In the genomic region with DNA sequence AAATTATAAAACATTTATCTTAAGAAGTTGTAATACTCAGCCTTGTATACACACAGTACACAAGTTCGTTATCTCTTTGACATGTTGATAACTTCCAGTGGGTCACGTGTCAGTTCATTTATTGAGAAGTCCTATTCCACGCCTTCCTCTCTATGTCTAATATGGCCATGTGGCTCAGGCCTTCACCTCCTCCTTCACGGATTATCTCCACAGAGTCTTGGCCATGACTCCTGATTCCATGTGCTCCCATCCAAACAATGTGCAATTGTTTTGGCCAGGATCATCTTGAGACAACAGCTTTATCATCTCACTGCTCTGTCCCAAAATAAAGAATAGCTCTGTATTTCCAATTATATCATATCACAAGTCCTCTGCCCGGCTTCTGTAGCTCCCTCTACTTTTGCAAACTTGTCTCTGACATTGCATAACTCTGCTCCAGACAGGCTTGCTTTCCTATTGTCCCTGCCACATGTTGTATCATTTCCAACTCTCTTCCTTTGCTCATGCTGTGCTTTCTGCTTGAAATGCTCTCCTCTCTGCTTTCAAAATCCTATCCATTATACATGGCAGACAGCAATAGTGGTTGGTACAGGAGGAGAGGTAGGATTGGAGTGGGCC, we compare ENCODE assay signal across 20 cellular contexts.
"Had no signal": no experiment of that assay in that cellular context is flagged by ENCODE, and none has a peak within 500 bp of the region (broad histone marks: within the 10 kb centered on the region; RNA-seq: fewer than 3 reads in every experiment).

No MANE protein-coding gene starts in this region.

- H3K9me3 ChIP-seq: prostate gland had no signal

- H3K4me3 ChIP-seq: heart right ventricle, left lung, prostate gland, skin epidermis, stomach had no signal

- H3K27me3 ChIP-seq: left lung, stomach had no signal

- H3K36me3 ChIP-seq: heart right ventricle, left lung, prostate gland, stomach had no signal

- DNase-seq: activated CD4-positive, alpha-beta memory T cell treated with anti-CD3 and anti-CD28 coated beads, Interleukin-2, amount 10 ng/mL, durations not matched to agents 7 days and 5 days; activated CD4-positive, alpha-beta T cell treated with anti-CD3 and anti-CD28 coated beads for 36 hours; activated CD8-positive, alpha-beta memory T cell treated with anti-CD3 and anti-CD28 coated beads, Interleukin-2, amount 10 ng/mL, durations not matched to agents 7 days and 5 days; activated naive CD4-positive, alpha-beta T cell; activated naive CD8-positive, alpha-beta T cell treated with anti-CD3 and anti-CD28 coated beads for 36 hours; amniotic stem cell; caudate nucleus; effector memory CD8-positive, alpha-beta T cell; heart right ventricle; left lung; right cardiac atrium; stimulated activated CD4-positive, alpha-beta T cell treated with anti-CD3 and anti-CD28 coated beads, Interleukin-15, amount 100 ng/mL, for 24 hours; stimulated activated CD4-positive, alpha-beta T cell treated with anti-CD3 and anti-CD28 coated beads, Interleukin-2, amount 100 ng/mL, for 48 hours; stomach; T-helper 17 cell had no signal

- ATAC-seq: activated CD4-positive, alpha-beta T cell treated with anti-CD3 and anti-CD28 coated beads for 36 hours; activated CD8-positive, alpha-beta memory T cell treated with anti-CD3 and anti-CD28 coated beads, Interleukin-2, amount 10 ng/mL, durations not matched to agents 7 days and 5 days; activated T-helper 17 cell treated with anti-CD3 and anti-CD28 coated beads, Interleukin-2, amount 50 U/mL, for 72 hours; effector memory CD8-positive, alpha-beta T cell; left lung; T-helper 17 cell; WTC11 had no signal

- H3K27ac ChIP-seq: heart right ventricle, left lung, prostate gland, stomach had no signal

- H3K4me1 ChIP-seq: heart right ventricle, left lung, prostate gland, stomach had no signal

- FAIRE-seq: frontal cortex had no signal
